8 cellular contexts compared by ENCODE assay signal in the genomic region with DNA sequence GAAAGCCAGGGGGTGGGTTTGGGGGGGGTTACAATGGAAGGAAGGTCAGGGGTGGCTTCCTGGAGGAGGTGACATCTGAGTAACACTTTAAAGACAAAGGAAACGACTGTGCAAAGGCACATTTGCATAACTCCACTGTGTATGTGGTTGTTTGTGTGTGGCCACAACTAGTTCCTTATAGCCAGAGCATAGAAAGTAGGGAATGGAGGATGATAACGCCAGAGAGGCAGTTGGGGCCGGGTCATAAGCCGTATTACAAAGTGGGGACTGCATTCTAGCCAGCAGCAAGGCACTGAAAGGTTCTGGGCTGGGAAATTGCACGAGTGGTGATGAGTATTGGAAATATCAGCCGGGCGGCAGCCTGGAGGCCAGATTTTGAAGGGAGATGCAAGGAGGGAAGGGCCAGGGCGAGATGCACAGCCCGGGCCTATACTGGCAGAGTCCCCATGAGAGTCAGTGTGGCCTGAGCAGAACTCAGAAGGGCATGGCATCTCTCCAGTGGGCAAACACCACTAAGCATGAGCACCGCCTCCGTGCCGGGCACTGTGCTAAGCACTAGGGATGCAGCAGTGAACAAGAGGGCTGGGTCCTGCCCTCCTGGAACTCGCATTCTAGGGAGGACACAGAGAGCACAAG. TPM values are rescaled to one million over a fixed set of nuclear protein-coding genes. Genes with fewer than 3 reads are reported as not detected.
DNase-seq lines count a peak whose midpoint lies in the region; ATAC-seq and TF ChIP-seq lines count a peak whose summit lies in the region.

No MANE protein-coding gene starts in this region.

- H3K27me3 ChIP-seq in ovary: no peaks in the 10 kb centered on the region

- peaks cover 29% of the 10 kb centered on the region for H3K4me1 Mint-ChIP-seq in brain

- WGBS in ovary, 3 donors: 17 to 23% (median 21%) methylated on average over 13 of the region's 13 CpGs

- H3K27ac Mint-ChIP-seq in brain: peak overlapping the region; percentile 29 to 96 (median 93)

- H3K27ac ChIP-seq in ovary: peak overlapping the region; percentile 56 to 57

- DNase-seq in ovary (no peak), NCI-H128 (lab: John Stamatoyannopoulos, UW; ENCODE audit: unreplicated experiment) (no peak), COLO668 (lab: John Stamatoyannopoulos, UW; ENCODE audit: unreplicated experiment) (no peak)

- TF ChIP-seq EP300 in ovary (IDR thresholded peaks at IDR 0.05): no peak

- H3K4me1 ChIP-seq in ovary (ENCODE audit: insufficient read depth): peaks cover 25% of the 10 kb centered on the region

- no peak for TF ChIP-seq POLR2A in ovary (IDR thresholded peaks at IDR 0.05)

- intact Hi-C loops in ovary (cut with DNase I): loop anchor here in 3 of 4 donors (5.0 kb wide), 1 partner anchor 36 kb away; the partner anchor contains the start of genes CKLF (in 3 of the 3) and TK2 (in 3 of the 3)

- H3K36me3 ChIP-seq in ovary: no peaks in the 10 kb centered on the region

- TF ChIP-seq CTCF in brain (conservative IDR thresholded peaks at IDR 0.05): no peak
- TF ChIP-seq CTCF in ovary (IDR thresholded peaks at IDR 0.05): no peak

- no peak overlapping the region for H3K4me3 ChIP-seq in ovary

- H3K9me3 ChIP-seq in ovary: no peaks in the 10 kb centered on the region

- H3K4me3 Mint-ChIP-seq in brain: no peak overlapping the region

- no peaks in the 10 kb centered on the region for H3K27me3 Mint-ChIP-seq in brain

- peak; percentile 1 for ATAC-seq in GM19035 (IDR thresholded peaks at IDR 0.05; ENCODE audit: unreplicated experiment)
- ATAC-seq in HG03558 (IDR thresholded peaks at IDR 0.05; ENCODE audit: extremely low read depth, unreplicated experiment): peak; percentile 1
- no peak for ATAC-seq in HG02588 (IDR thresholded peaks at IDR 0.05; ENCODE audit: unreplicated experiment)
- no peak for ATAC-seq in GM18907 (IDR thresholded peaks at IDR 0.05; ENCODE audit: unreplicated experiment)

- no peaks in the 10 kb centered on the region for H3K9me3 Mint-ChIP-seq in brain

- H3K36me3 Mint-ChIP-seq in brain: peaks cover 78% of the 10 kb centered on the region

RNA-seq across cellular contexts. Expression of gene TK2, which starts 33.6 kb away (rescaled TPM):
- polyA plus RNA-seq in brain (ENCODE audit: insufficient read depth, low read depth, low replicate concordance): 18.2 TPM
- 10 to 100 TPM; 17.0 to 42.0 (median 34.0) TPM for total RNA-seq in ovary
- 10 to 100 TPM; 21.1 to 80.6 TPM for polyA plus RNA-seq in ovary

RNA-seq across cellular contexts. Expression of gene CKLF, which starts 36.1 kb away (rescaled TPM):
- polyA plus RNA-seq in brain (ENCODE audit: insufficient read depth, low read depth, low replicate concordance) (90.4 TPM), ovary (10 to 100 TPM; 34.2 to 36.7 TPM)
- 10 to 100 TPM; 22.3 to 46.8 (median 30.6) TPM for total RNA-seq in ovary

RNA-seq across cellular contexts. Expression of gene CMTM1, which starts 49.9 kb away (rescaled TPM):
- polyA plus RNA-seq in brain (ENCODE audit: insufficient read depth, low read depth, low replicate concordance) (1.1 TPM), ovary (under 1 TPM; 0.22 to 0.54 TPM)
- total RNA-seq in ovary: 1 to 10 TPM; 1.0 to 7.1 (median 4.9) TPM

Comparison
In these comparisons a context has a peak if more than half of its experiments do, and no peak if none do; other contexts are left out.
1. ATAC-seq: peak in GM19035 (single experiment) and HG03558 (single experiment); none in HG02588 (single experiment) and GM18907 (single experiment).